14 cellular contexts compared by ENCODE assay signal in genomic region chr12:55698965-55699364, GRCh38.
"Had no signal": no experiment of that assay in that cellular context is flagged by ENCODE, and none has a peak within 500 bp of the region (broad histone marks: within the 10 kb centered on the region; RNA-seq: fewer than 3 reads in every experiment).

No MANE protein-coding gene starts in this region.

- DNase-seq: activated CD4-positive, CD25-positive, alpha-beta regulatory T cell treated with anti-CD3 and anti-CD28 coated beads, Interleukin-2, amount 50 U/mL, for 72 hours; activated gamma-delta T cell treated with Interleukin-2 at 50 U/mL for 16 hours; activated T-cell treated with anti-CD3 and anti-CD28 coated beads, Interleukin-2, amount 50 U/mL, for 72 hours; amygdala; central memory CD4-positive, alpha-beta T cell; colonic mucosa; foreskin melanocyte; mesendoderm; stimulated activated naive CD8-positive, alpha-beta T cell treated with anti-CD3 and anti-CD28 coated beads, Interleukin-15, Interleukin-2, amounts not matched to agents 100 U/mL and 50 U/mL, for 24 hours; SW 1271; T-helper 2 cell had no signal

- ATAC-seq: activated T-cell treated with anti-CD3 and anti-CD28 coated beads, Interleukin-2, amount 50 U/mL, for 72 hours; naive thymus-derived CD8-positive, alpha-beta T cell; stimulated activated naive CD8-positive, alpha-beta T cell treated with anti-CD3 and anti-CD28 coated beads, Interleukin-15, Interleukin-2, amounts not matched to agents 100 U/mL and 50 U/mL, for 24 hours had no signal

- H3K27ac ChIP-seq: colonic mucosa, ovary, VCaP had no signal

- H3K27me3 ChIP-seq: colonic mucosa, ovary had no signal

- H3K36me3 ChIP-seq: colonic mucosa, ovary had no signal

- H3K4me1 ChIP-seq: colonic mucosa had no signal

- H3K9me3 ChIP-seq: colonic mucosa, ovary had no signal

- H3K4me3 ChIP-seq: colonic mucosa, ovary had no signal
